25 cellular contexts compared by ENCODE assay signal in genomic region chr18:78757014-78757413, GRCh38.
"Had no signal": no experiment of that assay in that cellular context is flagged by ENCODE, and none has a peak within 500 bp of the region (broad histone marks: within the 10 kb centered on the region; RNA-seq: fewer than 3 reads in every experiment).

No MANE protein-coding gene starts in this region.

- H3K4me3 ChIP-seq: dorsolateral prefrontal cortex, gastrocnemius medialis, lung, mucosa of descending colon, prostate gland, right atrium auricular region, sigmoid colon, thoracic aorta, tibial nerve, upper lobe of left lung, uterus had no signal

- H3K27me3 ChIP-seq: dorsolateral prefrontal cortex, gastrocnemius medialis, right atrium auricular region, tibial nerve, upper lobe of left lung, uterus had no signal

- H3K9me3 Mint-ChIP-seq: natural killer cell treated with Interleukin-12 subunit alpha and Interleukin-12 subunit beta and Interleukin-15 and Interleukin-18, amount 100 ng/mL, for 72 hours; neural crest cell had no signal

- H3K4me3 Mint-ChIP-seq: endodermal cell; memory B cell; mesothelial cell of epicardium; naive B cell; natural killer cell treated with Interleukin-12 subunit alpha and Interleukin-12 subunit beta and Interleukin-15 and Interleukin-18, amount 100 ng/mL, for 72 hours; neural crest cell; stimulated activated memory B cell treated with anti-CD40 and anti-IgM and Interleukin-4, amounts not matched to agents 10 μg/mL and 1 μg/mL and 100 μg/mL, for 72 hours had no signal

- ATAC-seq: esophagus mucosa; gastrocnemius medialis; left lobe of liver; mucosa of descending colon; natural killer cell treated with Interleukin-12 subunit alpha and Interleukin-12 subunit beta and Interleukin-15 and Interleukin-18, amount 100 ng/mL, for 72 hours; stimulated activated memory B cell treated with anti-CD40 and anti-IgM and Interleukin-4, amounts not matched to agents 10 μg/mL and 1 μg/mL and 100 μg/mL, for 72 hours; stimulated activated naive CD8-positive, alpha-beta T cell treated with anti-CD3 and anti-CD28 coated beads, Interleukin-15, Interleukin-2, amounts not matched to agents 100 U/mL and 50 U/mL, for 24 hours had no signal

- H3K36me3 Mint-ChIP-seq: memory B cell; mesothelial cell of epicardium; naive B cell; natural killer cell treated with Interleukin-12 subunit alpha and Interleukin-12 subunit beta and Interleukin-15 and Interleukin-18, amount 100 ng/mL, for 72 hours; stimulated activated memory B cell treated with anti-CD40 and anti-IgM and Interleukin-4, amounts not matched to agents 10 μg/mL and 1 μg/mL and 100 μg/mL, for 72 hours had no signal

- H3K9me3 ChIP-seq: gastrocnemius medialis, mucosa of descending colon, prostate gland, right atrium auricular region, sigmoid colon, thoracic aorta, tibial nerve, upper lobe of left lung, uterus had no signal

- H3K4me1 ChIP-seq: gastrocnemius medialis, prostate gland, right atrium auricular region, sigmoid colon, tibial nerve, upper lobe of left lung, uterus had no signal

- H3K36me3 ChIP-seq: gastrocnemius medialis, prostate gland, right atrium auricular region, sigmoid colon, thoracic aorta, tibial nerve, upper lobe of left lung, uterus had no signal

- H3K4me1 Mint-ChIP-seq: endodermal cell; memory B cell; mesothelial cell of epicardium; naive B cell; neural crest cell; stimulated activated memory B cell treated with anti-CD40 and anti-IgM and Interleukin-4, amounts not matched to agents 10 μg/mL and 1 μg/mL and 100 μg/mL, for 72 hours had no signal

- DNase-seq: effector CD8-positive, alpha-beta T cell; endodermal cell; foreskin fibroblast; gastrocnemius medialis; naive B cell; sigmoid colon; stimulated activated CD4-positive, alpha-beta T cell treated with anti-CD3 and anti-CD28 coated beads, Interleukin-4, amount 100 ng/mL, for 4 hours; stimulated activated naive CD8-positive, alpha-beta T cell treated with anti-CD3 and anti-CD28 coated beads, Interleukin-15, Interleukin-2, amounts not matched to agents 100 U/mL and 50 U/mL, for 24 hours; upper lobe of left lung; uterus had no signal

- H3K27ac Mint-ChIP-seq: endodermal cell; memory B cell; mesothelial cell of epicardium; naive B cell; natural killer cell treated with Interleukin-12 subunit alpha and Interleukin-12 subunit beta and Interleukin-15 and Interleukin-18, amount 100 ng/mL, for 72 hours; stimulated activated memory B cell treated with anti-CD40 and anti-IgM and Interleukin-4, amounts not matched to agents 10 μg/mL and 1 μg/mL and 100 μg/mL, for 72 hours had no signal

- H3K27ac ChIP-seq: dorsolateral prefrontal cortex, epithelial cell of prostate, gastrocnemius medialis, prostate gland, right atrium auricular region, sigmoid colon, thoracic aorta, tibial nerve, upper lobe of left lung, uterus had no signal

- H3K27me3 Mint-ChIP-seq: natural killer cell treated with Interleukin-12 subunit alpha and Interleukin-12 subunit beta and Interleukin-15 and Interleukin-18, amount 100 ng/mL, for 72 hours; stimulated activated memory B cell treated with anti-CD40 and anti-IgM and Interleukin-4, amounts not matched to agents 10 μg/mL and 1 μg/mL and 100 μg/mL, for 72 hours had no signal
